Comparison of ENCODE assay signal across 15 cellular contexts in the genomic region with DNA sequence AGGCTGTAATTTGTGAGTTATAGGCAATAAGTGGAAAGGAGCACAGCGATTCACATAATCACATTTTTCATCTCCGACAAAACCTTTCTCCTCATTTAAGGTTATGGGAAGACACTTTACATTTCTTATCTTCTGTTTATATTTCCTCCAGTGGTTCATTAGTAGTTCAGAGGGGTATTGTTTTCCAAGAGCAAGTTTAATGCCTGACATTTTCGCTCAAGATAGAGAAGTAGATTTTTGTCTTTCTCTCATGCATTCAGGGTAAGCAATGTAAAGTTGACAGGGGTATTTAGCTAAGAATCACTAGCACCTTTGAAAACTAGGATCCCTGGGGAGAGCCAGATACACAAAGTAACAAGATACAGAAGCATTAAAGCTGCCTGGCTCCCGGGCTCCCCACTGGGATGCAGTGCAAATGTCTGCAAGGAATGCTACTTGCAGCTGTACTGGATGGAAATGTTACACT.
A peak's percentile ranks its signal among the peaks of the same experiment; 100 is the strongest.
DNase-seq lines count a peak whose midpoint lies in the region; TF ChIP-seq lines count a peak whose summit lies in the region.
"Had no signal": no experiment of that assay in that cellular context is flagged by ENCODE, and none has a peak within 500 bp of the region (broad histone marks: within the 10 kb centered on the region; RNA-seq: fewer than 3 reads in every experiment).

No MANE protein-coding gene starts in this region.

- H3K36me3 ChIP-seq in ectodermal cell (ENCODE audit: control insufficient read depth, insufficient read depth, low read length): no peaks in the 10 kb centered on the region

- 8 to 32% methylated on average over 2 to 4 of the region's 4 CpGs for WGBS in ectodermal cell, 2 experiments

- H3K27me3 ChIP-seq in ectodermal cell (ENCODE audit: control insufficient read depth, insufficient read depth, low read length, poor library complexity, severe bottlenecking): no peaks in the 10 kb centered on the region

- no peaks in the 10 kb centered on the region for H3K9me3 ChIP-seq in ectodermal cell (ENCODE audit: control insufficient read depth, low read length)

- H3K27me3 Mint-ChIP-seq in progenitor cell of endocrine pancreas: no peaks in the 10 kb centered on the region
- H3K27me3 Mint-ChIP-seq: activated naive CD4-positive, alpha-beta T cell treated with anti-CD3 and anti-CD28 coated beads, Interleukin-2, amount 10 ng/mL, durations not matched to agents 7 days and 5 days; naive thymus-derived CD8-positive, alpha-beta T cell had no signal

- peak overlapping the region; percentile 0 for H3K27ac Mint-ChIP-seq in progenitor cell of endocrine pancreas
- H3K27ac Mint-ChIP-seq: activated naive CD4-positive, alpha-beta T cell treated with anti-CD3 and anti-CD28 coated beads, Interleukin-2, amount 10 ng/mL, durations not matched to agents 7 days and 5 days; CD8-positive, alpha-beta T cell had no signal

- H3K4me1 ChIP-seq in ectodermal cell (ENCODE audit: control insufficient read depth, insufficient read depth, low read length): peaks cover 19% of the 10 kb centered on the region

- TF ChIP-seq CTCF in progenitor cell of endocrine pancreas (IDR thresholded peaks at IDR 0.05; ENCODE audit: unreplicated experiment): no peak
- TF ChIP-seq CTCF in GM20000 (IDR thresholded peaks at IDR 0.05; ENCODE audit: extremely low read depth, missing control alignments): no peak

- H3K4me3 Mint-ChIP-seq in progenitor cell of endocrine pancreas (ENCODE audit: low read depth): no peak overlapping the region
- H3K4me3 Mint-ChIP-seq: activated naive CD4-positive, alpha-beta T cell treated with anti-CD3 and anti-CD28 coated beads, Interleukin-2, amount 10 ng/mL, durations not matched to agents 7 days and 5 days; CD8-positive, alpha-beta T cell; naive thymus-derived CD8-positive, alpha-beta T cell had no signal

- intact Hi-C loops in posterior vena cava (cut with DNase I): no loop called here

- peaks cover 18% of the 10 kb centered on the region for H3K4me1 Mint-ChIP-seq in progenitor cell of endocrine pancreas (ENCODE audit: low read depth)
- H3K4me1 Mint-ChIP-seq: activated naive CD4-positive, alpha-beta T cell treated with anti-CD3 and anti-CD28 coated beads, Interleukin-2, amount 10 ng/mL, durations not matched to agents 7 days and 5 days had no signal

- peak overlapping the region; percentile 45 for H3K27ac ChIP-seq in ectodermal cell (ENCODE audit: insufficient read depth, low read depth, low read length, poor library complexity, severe bottlenecking)

- H3K4me3 ChIP-seq in ectodermal cell (ENCODE audit: insufficient read depth, low read depth, low read length): no peak overlapping the region

- peaks cover 4% of the 10 kb centered on the region for H3K36me3 Mint-ChIP-seq in progenitor cell of endocrine pancreas (ENCODE audit: insufficient read depth)
- H3K36me3 Mint-ChIP-seq: CD8-positive, alpha-beta T cell had no signal

- peak; percentile 32 to 71 for DNase-seq in NCI-H2081 (lab: John Stamatoyannopoulos, UW)
- no peak for DNase-seq in NCI-H2081 treated with DMSO at 0.1 percent for 48 hours (lab: John Stamatoyannopoulos, UW)
- DNase-seq in NCI-H2107 (lab: John Stamatoyannopoulos, UW): peak; percentile 62
- no peak for DNase-seq in progenitor cell of endocrine pancreas (ENCODE audit: low spot score, unreplicated experiment)
- DNase-seq in NOMO-1 (lab: John Stamatoyannopoulos, UW; ENCODE audit: unreplicated experiment in 2 of 2): no peak
- no peak for DNase-seq in GM20000 (ENCODE audit: low spot score)
- DNase-seq in posterior vena cava (ENCODE audit: low spot score): no peak
- DNase-seq: activated naive CD4-positive, alpha-beta T cell treated with anti-CD3 and anti-CD28 coated beads, Interleukin-2, amount 10 ng/mL, durations not matched to agents 7 days and 5 days; CD8-positive, alpha-beta T cell; hypothalamus; naive thymus-derived CD8-positive, alpha-beta T cell; NCI-H446 treated with DMSO at 0.1 percent for 48 hours; RPMI8226; T-helper 1 cell had no signal

- no peaks in the 10 kb centered on the region for H3K9me3 Mint-ChIP-seq in progenitor cell of endocrine pancreas (ENCODE audit: low read depth)
- H3K9me3 Mint-ChIP-seq: activated naive CD4-positive, alpha-beta T cell treated with anti-CD3 and anti-CD28 coated beads, Interleukin-2, amount 10 ng/mL, durations not matched to agents 7 days and 5 days; CD8-positive, alpha-beta T cell; naive thymus-derived CD8-positive, alpha-beta T cell had no signal

Comparison
In these comparisons a context has a peak if more than half of its experiments do, and no peak if none do; other contexts are left out.
1. DNase-seq: peak in NCI-H2081 (2 of 2) and NCI-H2107 (single experiment); none in NCI-H2081 treated with DMSO at 0.1 percent for 48 hours (single experiment), progenitor cell of endocrine pancreas (single experiment), NOMO-1 (0 of 2), GM20000 (single experiment) and posterior vena cava (single experiment).